8 cellular contexts compared by ENCODE assay signal in genomic region chr9:92138157-92138959, GRCh38. TPM values are rescaled to one million over a fixed set of nuclear protein-coding genes. Genes with fewer than 3 reads are reported as not detected.
A peak's percentile ranks its signal among the peaks of the same experiment; 100 is the strongest.
DNase-seq lines count a peak whose midpoint lies in the region; ATAC-seq and TF ChIP-seq lines count a peak whose summit lies in the region.

No MANE protein-coding gene starts in this region.

- H3K27ac ChIP-seq in WERI-Rb-1: no peak overlapping the region

- TF ChIP-seq CTCF in WERI-Rb-1 (IDR thresholded peaks at IDR 0.05; ENCODE audit: low read depth, low read length) (peak; percentile 89), brain (conservative IDR thresholded peaks at IDR 0.05) (peak; percentile 84 to 96)

- peaks cover 43% of the 10 kb centered on the region for H3K27me3 Mint-ChIP-seq in brain

- no peaks in the 10 kb centered on the region for H3K9me3 ChIP-seq in MG63
- H3K9me3 ChIP-seq in WERI-Rb-1 (ENCODE audit: severe bottlenecking): no peaks in the 10 kb centered on the region

- H3K4me3 Mint-ChIP-seq in brain: no peak overlapping the region

- H3K27me3 ChIP-seq in MG63 (peaks cover 3% of the 10 kb centered on the region; the same call in 1 of the 2 replicates), WERI-Rb-1 (ENCODE audit: insufficient read depth, low read depth, severe bottlenecking) (no peaks in the 10 kb centered on the region)

- no peak overlapping the region for H3K4me3 ChIP-seq in MG63
- H3K4me3 ChIP-seq in WERI-Rb-1 (ENCODE audit: low read depth, low read length): no peak overlapping the region

- peaks cover 31% of the 10 kb centered on the region for H3K4me1 Mint-ChIP-seq in brain

- peak; percentile 3 for DNase-seq in DMS79 (lab: John Stamatoyannopoulos, UW)
- no peak for DNase-seq in DMS79 treated with DMSO at 0.1 percent for 48 hours (lab: John Stamatoyannopoulos, UW)
- peak; percentile 56 for DNase-seq in MG63
- DNase-seq in WERI-Rb-1: peak; percentile 84
- DNase-seq in islet precursor cell: peak; percentile 86
- peak; percentile 68 to 76 for DNase-seq in stimulated activated CD4-positive, alpha-beta T cell treated with anti-CD3 and anti-CD28 coated beads, Interleukin-1b, Interleukin-23, amount 100 ng/mL, for 4 hours (ENCODE audit: low read depth in 2 of 2)

- no peaks in the 10 kb centered on the region for H3K36me3 Mint-ChIP-seq in brain

- no peak for ATAC-seq in HG03520 (IDR thresholded peaks at IDR 0.05; ENCODE audit: unreplicated experiment)

- peak overlapping the region in 1 of 5 experiments; percentile 69 for H3K27ac Mint-ChIP-seq in brain

- H3K9me3 Mint-ChIP-seq in brain: peaks cover 0 to 3% (median 0%) of the 10 kb centered on the region in 5 experiments

- H3K36me3 ChIP-seq in MG63: no peaks in the 10 kb centered on the region
- no peaks in the 10 kb centered on the region for H3K36me3 ChIP-seq in WERI-Rb-1

RNA-seq across cellular contexts. Expression of gene SPTLC1, which starts 23.1 kb away (rescaled TPM):
- 35.3 and 42.1 TPM in 2 replicates for total RNA-seq in MG63 (2014; rRNA removed; shearing (Covaris generic); ENCODE audit: low replicate concordance)
- polyA plus RNA-seq in brain (ENCODE audit: insufficient read depth, low read depth, low replicate concordance): 61.1 TPM
